Comparison of ENCODE assay signal across 1 cellular context in the genomic region with DNA sequence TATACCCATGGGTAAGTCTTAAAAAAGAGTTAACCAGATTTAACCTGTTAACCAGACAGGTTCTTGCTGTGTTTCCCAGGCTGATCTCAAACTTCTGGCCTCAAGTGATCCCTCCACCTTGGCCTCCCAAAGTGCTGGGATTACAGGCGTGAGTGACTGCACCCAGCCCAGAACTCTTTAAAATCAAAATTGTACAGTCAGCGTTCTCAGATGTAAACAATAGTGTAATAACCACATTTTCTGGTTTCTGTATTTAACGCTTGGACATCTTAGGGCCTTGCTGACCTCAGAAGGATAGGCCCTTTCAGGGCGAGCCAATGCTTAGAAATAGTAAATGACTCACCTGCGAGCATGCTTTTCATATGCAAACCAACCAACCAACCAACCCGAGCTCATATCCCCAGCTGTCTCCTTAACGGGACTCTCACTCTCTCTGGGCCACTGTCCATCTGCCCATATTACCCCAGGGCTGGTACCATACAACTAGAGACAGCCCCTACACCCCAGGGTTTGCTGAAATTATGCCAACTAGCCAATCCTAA.
TF ChIP-seq lines count a peak whose summit lies in the region.

No MANE protein-coding gene starts in this region.

TF ChIP-seq in K562, 482 proteins besides CTCF, POLR2A, EP300 and RAD21 (continued from another document):
- no peak for TF ChIP-seq PHF20 (IDR thresholded peaks at IDR 0.05; ENCODE audit: partially characterized antibody)
- peak; percentile 29; the same call in 1 of the 2 replicates for TF ChIP-seq C11orf30 (IDR thresholded peaks at IDR 0.05; ENCODE audit: low read depth)
- peak; percentile 30; the same call in 1 of the 2 replicates for TF ChIP-seq MAFG (tag; conservative IDR thresholded peaks at IDR 0.05)
